1 cellular context compared by ENCODE assay signal in the genomic region with DNA sequence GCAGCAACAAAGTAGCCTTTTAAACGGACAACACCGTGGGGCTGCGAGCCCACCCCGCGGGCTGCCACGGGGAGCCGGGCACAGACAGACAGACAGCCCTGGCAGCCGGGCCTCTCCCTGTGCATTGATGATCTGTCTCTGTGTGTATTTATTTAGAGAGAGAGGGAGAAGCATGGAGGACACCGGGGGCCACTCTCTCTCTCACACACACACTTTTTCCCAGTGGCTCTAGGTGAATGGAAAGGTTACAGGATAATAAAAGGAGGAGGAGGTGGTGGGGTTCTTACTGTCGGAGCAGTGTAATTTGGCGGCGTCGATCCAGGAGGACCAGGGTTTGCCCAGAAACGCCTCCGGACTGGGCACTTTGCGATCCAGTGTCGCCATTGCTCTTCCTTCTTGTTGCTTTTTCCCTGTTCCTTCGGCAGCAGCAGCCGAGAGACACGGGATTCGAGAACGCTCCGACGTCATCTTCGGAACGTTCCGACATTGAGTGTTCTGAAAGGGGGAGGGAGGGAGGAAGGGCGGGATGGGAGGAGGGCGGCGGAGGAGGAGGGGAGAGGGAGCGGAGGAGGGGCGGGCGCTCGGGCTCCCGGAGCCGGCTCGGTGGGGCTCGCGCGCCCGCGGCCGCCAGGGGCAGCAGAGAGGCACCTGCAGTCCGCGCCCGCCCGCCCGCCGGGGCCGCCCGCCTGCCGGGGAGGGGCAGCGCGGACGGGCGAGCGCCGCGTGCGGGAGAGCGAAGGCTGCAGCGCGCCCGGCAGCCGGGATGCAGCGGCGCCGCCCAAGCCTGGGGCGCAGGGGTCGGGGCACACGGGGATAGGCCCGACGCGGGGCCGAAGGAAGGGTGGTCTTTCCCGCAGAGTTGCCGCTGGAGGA.
TF ChIP-seq lines count a peak whose summit lies in the region.

A gene with protein sequence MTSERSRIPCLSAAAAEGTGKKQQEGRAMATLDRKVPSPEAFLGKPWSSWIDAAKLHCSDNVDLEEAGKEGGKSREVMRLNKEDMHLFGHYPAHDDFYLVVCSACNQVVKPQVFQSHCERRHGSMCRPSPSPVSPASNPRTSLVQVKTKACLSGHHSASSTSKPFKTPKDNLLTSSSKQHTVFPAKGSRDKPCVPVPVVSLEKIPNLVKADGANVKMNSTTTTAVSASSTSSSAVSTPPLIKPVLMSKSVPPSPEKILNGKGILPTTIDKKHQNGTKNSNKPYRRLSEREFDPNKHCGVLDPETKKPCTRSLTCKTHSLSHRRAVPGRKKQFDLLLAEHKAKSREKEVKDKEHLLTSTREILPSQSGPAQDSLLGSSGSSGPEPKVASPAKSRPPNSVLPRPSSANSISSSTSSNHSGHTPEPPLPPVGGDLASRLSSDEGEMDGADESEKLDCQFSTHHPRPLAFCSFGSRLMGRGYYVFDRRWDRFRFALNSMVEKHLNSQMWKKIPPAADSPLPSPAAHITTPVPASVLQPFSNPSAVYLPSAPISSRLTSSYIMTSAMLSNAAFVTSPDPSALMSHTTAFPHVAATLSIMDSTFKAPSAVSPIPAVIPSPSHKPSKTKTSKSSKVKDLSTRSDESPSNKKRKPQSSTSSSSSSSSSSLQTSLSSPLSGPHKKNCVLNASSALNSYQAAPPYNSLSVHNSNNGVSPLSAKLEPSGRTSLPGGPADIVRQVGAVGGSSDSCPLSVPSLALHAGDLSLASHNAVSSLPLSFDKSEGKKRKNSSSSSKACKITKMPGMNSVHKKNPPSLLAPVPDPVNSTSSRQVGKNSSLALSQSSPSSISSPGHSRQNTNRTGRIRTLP (minus strand): TSS at position 509 of the 873 bp plus-strand sequence. CDS start 41 bp downstream, at position 468.

TF ChIP-seq in K562, 482 proteins besides CTCF, POLR2A, EP300 and RAD21 (continued from another document and continues in another):
- TF ChIP-seq ZC3H8 (IDR thresholded peaks at IDR 0.05) (0 out of 2 replicates have a peak, but pooled peaks have one; percentile 29), ZNF41 (CRISPR knock-in tag; conservative IDR thresholded peaks at IDR 0.05) (peak; percentile 97), RBM39 (optimal IDR thresholded peaks at IDR 0.05; ENCODE audit: low read depth, low read length) (no peak), LCOR (CRISPR knock-in tag; IDR thresholded peaks at IDR 0.05) (no peak), ETV6 (IDR thresholded peaks at IDR 0.05; ENCODE audit: borderline replicate concordance in 1 of 2, low read depth in 2 of 2, low read length in 1 of 2) (no peak), ETV6 (CRISPR knock-in tag; IDR thresholded peaks at IDR 0.05; ENCODE audit: borderline replicate concordance) (no peak), JUNB (CRISPR knock-in tag; conservative IDR thresholded peaks at IDR 0.05) (no peak), CHCHD3 (CRISPR knock-in tag; IDR thresholded peaks at IDR 0.05) (no peak), GATAD2A (IDR thresholded peaks at IDR 0.05) (peak; percentile 98), ZNF431 (CRISPR knock-in tag; IDR thresholded peaks at IDR 0.05) (no peak), CBX8 (IDR thresholded peaks at IDR 0.05; ENCODE audit: borderline replicate concordance, extremely low read depth, low read depth, low read length, poor library complexity, severe bottlenecking) (no peak), NCOA4 (IDR thresholded peaks at IDR 0.05; ENCODE audit: partially characterized antibody) (no peak), ZSCAN32 (CRISPR knock-in tag; IDR thresholded peaks at IDR 0.05) (no peak)
- TF ChIP-seq, protein P1, sequence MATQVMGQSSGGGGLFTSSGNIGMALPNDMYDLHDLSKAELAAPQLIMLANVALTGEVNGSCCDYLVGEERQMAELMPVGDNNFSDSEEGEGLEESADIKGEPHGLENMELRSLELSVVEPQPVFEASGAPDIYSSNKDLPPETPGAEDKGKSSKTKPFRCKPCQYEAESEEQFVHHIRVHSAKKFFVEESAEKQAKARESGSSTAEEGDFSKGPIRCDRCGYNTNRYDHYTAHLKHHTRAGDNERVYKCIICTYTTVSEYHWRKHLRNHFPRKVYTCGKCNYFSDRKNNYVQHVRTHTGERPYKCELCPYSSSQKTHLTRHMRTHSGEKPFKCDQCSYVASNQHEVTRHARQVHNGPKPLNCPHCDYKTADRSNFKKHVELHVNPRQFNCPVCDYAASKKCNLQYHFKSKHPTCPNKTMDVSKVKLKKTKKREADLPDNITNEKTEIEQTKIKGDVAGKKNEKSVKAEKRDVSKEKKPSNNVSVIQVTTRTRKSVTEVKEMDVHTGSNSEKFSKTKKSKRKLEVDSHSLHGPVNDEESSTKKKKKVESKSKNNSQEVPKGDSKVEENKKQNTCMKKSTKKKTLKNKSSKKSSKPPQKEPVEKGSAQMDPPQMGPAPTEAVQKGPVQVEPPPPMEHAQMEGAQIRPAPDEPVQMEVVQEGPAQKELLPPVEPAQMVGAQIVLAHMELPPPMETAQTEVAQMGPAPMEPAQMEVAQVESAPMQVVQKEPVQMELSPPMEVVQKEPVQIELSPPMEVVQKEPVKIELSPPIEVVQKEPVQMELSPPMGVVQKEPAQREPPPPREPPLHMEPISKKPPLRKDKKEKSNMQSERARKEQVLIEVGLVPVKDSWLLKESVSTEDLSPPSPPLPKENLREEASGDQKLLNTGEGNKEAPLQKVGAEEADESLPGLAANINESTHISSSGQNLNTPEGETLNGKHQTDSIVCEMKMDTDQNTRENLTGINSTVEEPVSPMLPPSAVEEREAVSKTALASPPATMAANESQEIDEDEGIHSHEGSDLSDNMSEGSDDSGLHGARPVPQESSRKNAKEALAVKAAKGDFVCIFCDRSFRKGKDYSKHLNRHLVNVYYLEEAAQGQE (CRISPR knock-in tag; IDR thresholded peaks at IDR 0.05; ENCODE audit: low read depth) = no peak
- TF ChIP-seq, protein P2, sequence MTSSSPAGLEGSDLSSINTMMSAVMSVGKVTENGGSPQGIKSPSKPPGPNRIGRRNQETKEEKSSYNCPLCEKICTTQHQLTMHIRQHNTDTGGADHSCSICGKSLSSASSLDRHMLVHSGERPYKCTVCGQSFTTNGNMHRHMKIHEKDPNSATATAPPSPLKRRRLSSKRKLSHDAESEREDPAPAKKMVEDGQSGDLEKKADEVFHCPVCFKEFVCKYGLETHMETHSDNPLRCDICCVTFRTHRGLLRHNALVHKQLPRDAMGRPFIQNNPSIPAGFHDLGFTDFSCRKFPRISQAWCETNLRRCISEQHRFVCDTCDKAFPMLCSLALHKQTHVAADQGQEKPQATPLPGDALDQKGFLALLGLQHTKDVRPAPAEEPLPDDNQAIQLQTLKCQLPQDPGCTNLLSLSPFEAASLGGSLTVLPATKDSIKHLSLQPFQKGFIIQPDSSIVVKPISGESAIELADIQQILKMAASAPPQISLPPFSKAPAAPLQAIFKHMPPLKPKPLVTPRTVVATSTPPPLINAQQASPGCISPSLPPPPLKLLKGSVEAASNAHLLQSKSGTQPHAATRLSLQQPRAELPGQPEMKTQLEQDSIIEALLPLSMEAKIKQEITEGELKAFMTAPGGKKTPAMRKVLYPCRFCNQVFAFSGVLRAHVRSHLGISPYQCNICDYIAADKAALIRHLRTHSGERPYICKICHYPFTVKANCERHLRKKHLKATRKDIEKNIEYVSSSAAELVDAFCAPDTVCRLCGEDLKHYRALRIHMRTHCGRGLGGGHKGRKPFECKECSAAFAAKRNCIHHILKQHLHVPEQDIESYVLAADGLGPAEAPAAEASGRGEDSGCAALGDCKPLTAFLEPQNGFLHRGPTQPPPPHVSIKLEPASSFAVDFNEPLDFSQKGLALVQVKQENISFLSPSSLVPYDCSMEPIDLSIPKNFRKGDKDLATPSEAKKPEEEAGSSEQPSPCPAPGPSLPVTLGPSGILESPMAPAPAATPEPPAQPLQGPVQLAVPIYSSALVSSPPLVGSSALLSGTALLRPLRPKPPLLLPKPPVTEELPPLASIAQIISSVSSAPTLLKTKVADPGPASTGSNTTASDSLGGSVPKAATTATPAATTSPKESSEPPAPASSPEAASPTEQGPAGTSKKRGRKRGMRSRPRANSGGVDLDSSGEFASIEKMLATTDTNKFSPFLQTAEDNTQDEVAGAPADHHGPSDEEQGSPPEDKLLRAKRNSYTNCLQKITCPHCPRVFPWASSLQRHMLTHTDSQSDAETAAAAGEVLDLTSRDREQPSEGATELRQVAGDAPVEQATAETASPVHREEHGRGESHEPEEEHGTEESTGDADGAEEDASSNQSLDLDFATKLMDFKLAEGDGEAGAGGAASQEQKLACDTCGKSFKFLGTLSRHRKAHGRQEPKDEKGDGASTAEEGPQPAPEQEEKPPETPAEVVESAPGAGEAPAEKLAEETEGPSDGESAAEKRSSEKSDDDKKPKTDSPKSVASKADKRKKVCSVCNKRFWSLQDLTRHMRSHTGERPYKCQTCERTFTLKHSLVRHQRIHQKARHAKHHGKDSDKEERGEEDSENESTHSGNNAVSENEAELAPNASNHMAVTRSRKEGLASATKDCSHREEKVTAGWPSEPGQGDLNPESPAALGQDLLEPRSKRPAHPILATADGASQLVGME (CRISPR knock-in tag; IDR thresholded peaks at IDR 0.05) = no peak
- TF ChIP-seq, protein P3, sequence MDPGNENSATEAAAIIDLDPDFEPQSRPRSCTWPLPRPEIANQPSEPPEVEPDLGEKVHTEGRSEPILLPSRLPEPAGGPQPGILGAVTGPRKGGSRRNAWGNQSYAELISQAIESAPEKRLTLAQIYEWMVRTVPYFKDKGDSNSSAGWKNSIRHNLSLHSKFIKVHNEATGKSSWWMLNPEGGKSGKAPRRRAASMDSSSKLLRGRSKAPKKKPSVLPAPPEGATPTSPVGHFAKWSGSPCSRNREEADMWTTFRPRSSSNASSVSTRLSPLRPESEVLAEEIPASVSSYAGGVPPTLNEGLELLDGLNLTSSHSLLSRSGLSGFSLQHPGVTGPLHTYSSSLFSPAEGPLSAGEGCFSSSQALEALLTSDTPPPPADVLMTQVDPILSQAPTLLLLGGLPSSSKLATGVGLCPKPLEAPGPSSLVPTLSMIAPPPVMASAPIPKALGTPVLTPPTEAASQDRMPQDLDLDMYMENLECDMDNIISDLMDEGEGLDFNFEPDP (CRISPR knock-in tag; IDR thresholded peaks at IDR 0.05) = no peak
- TF ChIP-seq, protein P4, sequence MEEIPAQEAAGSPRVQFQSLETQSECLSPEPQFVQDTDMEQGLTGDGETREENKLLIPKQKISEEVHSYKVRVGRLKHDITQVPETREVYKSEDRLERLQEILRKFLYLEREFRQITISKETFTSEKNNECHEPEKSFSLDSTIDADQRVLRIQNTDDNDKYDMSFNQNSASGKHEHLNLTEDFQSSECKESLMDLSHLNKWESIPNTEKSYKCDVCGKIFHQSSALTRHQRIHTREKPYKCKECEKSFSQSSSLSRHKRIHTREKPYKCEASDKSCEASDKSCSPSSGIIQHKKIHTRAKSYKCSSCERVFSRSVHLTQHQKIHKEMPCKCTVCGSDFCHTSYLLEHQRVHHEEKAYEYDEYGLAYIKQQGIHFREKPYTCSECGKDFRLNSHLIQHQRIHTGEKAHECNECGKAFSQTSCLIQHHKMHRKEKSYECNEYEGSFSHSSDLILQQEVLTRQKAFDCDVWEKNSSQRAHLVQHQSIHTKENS (CRISPR knock-in tag; IDR thresholded peaks at IDR 0.05) = no peak
- TF ChIP-seq, protein P5, sequence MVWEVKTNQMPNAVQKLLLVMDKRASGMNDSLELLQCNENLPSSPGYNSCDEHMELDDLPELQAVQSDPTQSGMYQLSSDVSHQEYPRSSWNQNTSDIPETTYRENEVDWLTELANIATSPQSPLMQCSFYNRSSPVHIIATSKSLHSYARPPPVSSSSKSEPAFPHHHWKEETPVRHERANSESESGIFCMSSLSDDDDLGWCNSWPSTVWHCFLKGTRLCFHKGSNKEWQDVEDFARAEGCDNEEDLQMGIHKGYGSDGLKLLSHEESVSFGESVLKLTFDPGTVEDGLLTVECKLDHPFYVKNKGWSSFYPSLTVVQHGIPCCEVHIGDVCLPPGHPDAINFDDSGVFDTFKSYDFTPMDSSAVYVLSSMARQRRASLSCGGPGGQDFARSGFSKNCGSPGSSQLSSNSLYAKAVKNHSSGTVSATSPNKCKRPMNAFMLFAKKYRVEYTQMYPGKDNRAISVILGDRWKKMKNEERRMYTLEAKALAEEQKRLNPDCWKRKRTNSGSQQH (CRISPR knock-in tag; IDR thresholded peaks at IDR 0.05) = no peak
- TF ChIP-seq, protein P6, sequence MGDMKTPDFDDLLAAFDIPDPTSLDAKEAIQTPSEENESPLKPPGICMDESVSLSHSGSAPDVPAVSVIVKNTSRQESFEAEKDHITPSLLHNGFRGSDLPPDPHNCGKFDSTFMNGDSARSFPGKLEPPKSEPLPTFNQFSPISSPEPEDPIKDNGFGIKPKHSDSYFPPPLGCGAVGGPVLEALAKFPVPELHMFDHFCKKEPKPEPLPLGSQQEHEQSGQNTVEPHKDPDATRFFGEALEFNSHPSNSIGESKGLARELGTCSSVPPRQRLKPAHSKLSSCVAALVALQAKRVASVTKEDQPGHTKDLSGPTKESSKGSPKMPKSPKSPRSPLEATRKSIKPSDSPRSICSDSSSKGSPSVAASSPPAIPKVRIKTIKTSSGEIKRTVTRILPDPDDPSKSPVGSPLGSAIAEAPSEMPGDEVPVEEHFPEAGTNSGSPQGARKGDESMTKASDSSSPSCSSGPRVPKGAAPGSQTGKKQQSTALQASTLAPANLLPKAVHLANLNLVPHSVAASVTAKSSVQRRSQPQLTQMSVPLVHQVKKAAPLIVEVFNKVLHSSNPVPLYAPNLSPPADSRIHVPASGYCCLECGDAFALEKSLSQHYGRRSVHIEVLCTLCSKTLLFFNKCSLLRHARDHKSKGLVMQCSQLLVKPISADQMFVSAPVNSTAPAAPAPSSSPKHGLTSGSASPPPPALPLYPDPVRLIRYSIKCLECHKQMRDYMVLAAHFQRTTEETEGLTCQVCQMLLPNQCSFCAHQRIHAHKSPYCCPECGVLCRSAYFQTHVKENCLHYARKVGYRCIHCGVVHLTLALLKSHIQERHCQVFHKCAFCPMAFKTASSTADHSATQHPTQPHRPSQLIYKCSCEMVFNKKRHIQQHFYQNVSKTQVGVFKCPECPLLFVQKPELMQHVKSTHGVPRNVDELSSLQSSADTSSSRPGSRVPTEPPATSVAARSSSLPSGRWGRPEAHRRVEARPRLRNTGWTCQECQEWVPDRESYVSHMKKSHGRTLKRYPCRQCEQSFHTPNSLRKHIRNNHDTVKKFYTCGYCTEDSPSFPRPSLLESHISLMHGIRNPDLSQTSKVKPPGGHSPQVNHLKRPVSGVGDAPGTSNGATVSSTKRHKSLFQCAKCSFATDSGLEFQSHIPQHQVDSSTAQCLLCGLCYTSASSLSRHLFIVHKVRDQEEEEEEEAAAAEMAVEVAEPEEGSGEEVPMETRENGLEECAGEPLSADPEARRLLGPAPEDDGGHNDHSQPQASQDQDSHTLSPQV (IDR thresholded peaks at IDR 0.05) = no peak
- TF ChIP-seq, protein P7, sequence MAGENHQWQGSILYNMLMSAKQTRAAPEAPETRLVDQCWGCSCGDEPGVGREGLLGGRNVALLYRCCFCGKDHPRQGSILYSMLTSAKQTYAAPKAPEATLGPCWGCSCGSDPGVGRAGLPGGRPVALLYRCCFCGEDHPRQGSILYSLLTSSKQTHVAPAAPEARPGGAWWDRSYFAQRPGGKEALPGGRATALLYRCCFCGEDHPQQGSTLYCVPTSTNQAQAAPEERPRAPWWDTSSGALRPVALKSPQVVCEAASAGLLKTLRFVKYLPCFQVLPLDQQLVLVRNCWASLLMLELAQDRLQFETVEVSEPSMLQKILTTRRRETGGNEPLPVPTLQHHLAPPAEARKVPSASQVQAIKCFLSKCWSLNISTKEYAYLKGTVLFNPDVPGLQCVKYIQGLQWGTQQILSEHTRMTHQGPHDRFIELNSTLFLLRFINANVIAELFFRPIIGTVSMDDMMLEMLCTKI (IDR thresholded peaks at IDR 0.05; ENCODE audit: partially characterized antibody) = no peak
- TF ChIP-seq, protein P8, sequence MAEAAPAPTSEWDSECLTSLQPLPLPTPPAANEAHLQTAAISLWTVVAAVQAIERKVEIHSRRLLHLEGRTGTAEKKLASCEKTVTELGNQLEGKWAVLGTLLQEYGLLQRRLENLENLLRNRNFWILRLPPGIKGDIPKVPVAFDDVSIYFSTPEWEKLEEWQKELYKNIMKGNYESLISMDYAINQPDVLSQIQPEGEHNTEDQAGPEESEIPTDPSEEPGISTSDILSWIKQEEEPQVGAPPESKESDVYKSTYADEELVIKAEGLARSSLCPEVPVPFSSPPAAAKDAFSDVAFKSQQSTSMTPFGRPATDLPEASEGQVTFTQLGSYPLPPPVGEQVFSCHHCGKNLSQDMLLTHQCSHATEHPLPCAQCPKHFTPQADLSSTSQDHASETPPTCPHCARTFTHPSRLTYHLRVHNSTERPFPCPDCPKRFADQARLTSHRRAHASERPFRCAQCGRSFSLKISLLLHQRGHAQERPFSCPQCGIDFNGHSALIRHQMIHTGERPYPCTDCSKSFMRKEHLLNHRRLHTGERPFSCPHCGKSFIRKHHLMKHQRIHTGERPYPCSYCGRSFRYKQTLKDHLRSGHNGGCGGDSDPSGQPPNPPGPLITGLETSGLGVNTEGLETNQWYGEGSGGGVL (CRISPR knock-in tag; IDR thresholded peaks at IDR 0.05) = no peak
